ENCODE assay signal across 11 cellular contexts in genomic region chr12:9906888-9907287, GRCh38. TPM values are rescaled to one million over a fixed set of nuclear protein-coding genes. Genes with fewer than 3 reads are reported as not detected.
DNase-seq lines count a peak whose midpoint lies in the region; ATAC-seq and TF ChIP-seq lines count a peak whose summit lies in the region.
"Had no signal": no experiment of that assay in that cellular context is flagged by ENCODE, and none has a peak within 500 bp of the region (broad histone marks: within the 10 kb centered on the region; RNA-seq: fewer than 3 reads in every experiment).

No MANE protein-coding gene starts in this region.

- no peaks in the 10 kb centered on the region for H3K27me3 Mint-ChIP-seq in activated naive CD8-positive, alpha-beta T cell treated with anti-CD3 and anti-CD28 coated beads for 36 hours

- H3K27me3 ChIP-seq in smooth muscle cell (ENCODE audit: low read depth): no peaks in the 10 kb centered on the region
- no peaks in the 10 kb centered on the region for H3K27me3 ChIP-seq in aorta (ENCODE audit: control insufficient read depth in 1 of 2, insufficient read depth in 2 of 2, low read length in 1 of 2)
- H3K27me3 ChIP-seq: tibial nerve had no signal

- H3K9me3 ChIP-seq in smooth muscle cell (replicated peaks; ENCODE audit: low read depth): no peaks in the 10 kb centered on the region
- H3K9me3 ChIP-seq in aorta (ENCODE audit: control insufficient read depth, low read length): peaks cover 8% of the 10 kb centered on the region

- peaks cover 64% of the 10 kb centered on the region for H3K4me1 ChIP-seq in smooth muscle cell (ENCODE audit: low read depth)
- H3K4me1 ChIP-seq in aorta (ENCODE audit: control insufficient read depth in 1 of 2, insufficient read depth in 2 of 2, low read length in 2 of 2): no peaks in the 10 kb centered on the region
- H3K4me1 ChIP-seq: tibial nerve had no signal

- H3K36me3 ChIP-seq in smooth muscle cell (ENCODE audit: low read depth) (no peaks in the 10 kb centered on the region), aorta (ENCODE audit: control insufficient read depth in 1 of 2, insufficient read depth in 2 of 2, low read length in 1 of 2) (no peaks in the 10 kb centered on the region)
- H3K36me3 ChIP-seq: tibial nerve had no signal

- peak overlapping the region; percentile 59 for H3K4me3 Mint-ChIP-seq in activated naive CD8-positive, alpha-beta T cell treated with anti-CD3 and anti-CD28 coated beads for 36 hours

- intact Hi-C loops in sciatic nerve (cut with DNase I) (no loop called here), aorta (cut with DNase I) (no loop called here)

- H3K4me2 ChIP-seq in smooth muscle cell: peak overlapping the region; percentile 85

- peaks cover 27% of the 10 kb centered on the region for H3K4me1 Mint-ChIP-seq in activated naive CD8-positive, alpha-beta T cell treated with anti-CD3 and anti-CD28 coated beads for 36 hours

- no peak overlapping the region for H3K9ac ChIP-seq in smooth muscle cell (ENCODE audit: low read depth)

- WGBS in smooth muscle cell (ENCODE audit: low lambda C conversion rate): 33% methylated on average over 2 of the region's 2 CpGs
- WGBS in aorta, 2 donors: 77 to 80% methylated on average over 2 of the region's 2 CpGs

- peaks cover 15% of the 10 kb centered on the region for H3K79me2 ChIP-seq in smooth muscle cell (ENCODE audit: low read depth)

- no peak for ATAC-seq in GM19452 (IDR thresholded peaks at IDR 0.05; ENCODE audit: unreplicated experiment)
- no peak for ATAC-seq in sciatic nerve
- no peak for ATAC-seq in aorta (ENCODE audit: low FRiP score)

- H3K36me3 Mint-ChIP-seq in activated naive CD8-positive, alpha-beta T cell treated with anti-CD3 and anti-CD28 coated beads for 36 hours: peaks cover 44% of the 10 kb centered on the region

- no peak for TF ChIP-seq CTCF in smooth muscle cell (IDR thresholded peaks at IDR 0.05; ENCODE audit: borderline replicate concordance, insufficient read depth, poor library complexity, severe bottlenecking)

- H3F3A ChIP-seq in smooth muscle cell (ENCODE audit: low read depth): peaks cover 9% of the 10 kb centered on the region

- peaks cover 29% of the 10 kb centered on the region for H4K20me1 ChIP-seq in smooth muscle cell (ENCODE audit: low read depth)

- peak overlapping the region; percentile 97 for H3K27ac ChIP-seq in smooth muscle cell (ENCODE audit: low read depth)
- H3K27ac ChIP-seq in aorta (ENCODE audit: low read depth in 1 of 2, low read length in 2 of 2): no peak overlapping the region
- H3K27ac ChIP-seq: tibial nerve had no signal

- H3K27ac Mint-ChIP-seq in activated naive CD8-positive, alpha-beta T cell treated with anti-CD3 and anti-CD28 coated beads for 36 hours: peak overlapping the region; percentile 82

- no peak overlapping the region for H2AFZ ChIP-seq in smooth muscle cell (ENCODE audit: low read depth)

- H3K4me3 ChIP-seq in smooth muscle cell (peak overlapping the region; percentile 17), aorta (ENCODE audit: low read length in 2 of 2) (no peak overlapping the region)
- H3K4me3 ChIP-seq: tibial nerve had no signal

- DNase-seq in Kasumi-1 (lab: John Stamatoyannopoulos, UW) (peak; percentile 8 to 16), T-helper 22 cell (ENCODE audit: low read depth) (peak; percentile 4), smooth muscle cell (lab: John Stamatoyannopoulos, UW; ENCODE audit: unreplicated experiment) (no peak), dermis blood vessel endothelial cell (no peak), sciatic nerve (ENCODE audit: low spot score) (no peak), aorta (no peak)
- DNase-seq in activated naive CD8-positive, alpha-beta T cell treated with anti-CD3 and anti-CD28 coated beads for 36 hours: peak; percentile 20
- DNase-seq: NCI-H524 treated with DMSO at 0.1 percent for 48 hours had no signal

- peaks cover 53% of the 10 kb centered on the region for H3K9me3 Mint-ChIP-seq in activated naive CD8-positive, alpha-beta T cell treated with anti-CD3 and anti-CD28 coated beads for 36 hours

RNA-seq across cellular contexts. Expression of gene CLEC2A, which starts 25.3 kb away (rescaled TPM):
- not detected for total RNA-seq in activated naive CD8-positive, alpha-beta T cell treated with anti-CD3 and anti-CD28 coated beads for 36 hours
- total RNA-seq in smooth muscle cell (not detected in 2 replicates), dermis blood vessel endothelial cell (not detected in 2 replicates), sciatic nerve (not detected), aorta (not detected)
- polyA plus RNA-seq in smooth muscle cell (0.67 and 1.7 TPM in 2 replicates), aorta (not detected)
- total RNA-seq: HT1080, tibial nerve had no signal

RNA-seq across cellular contexts. Expression of gene KLRF2, which starts 25.6 kb away (rescaled TPM):
- not detected for total RNA-seq in activated naive CD8-positive, alpha-beta T cell treated with anti-CD3 and anti-CD28 coated beads for 36 hours
- total RNA-seq in smooth muscle cell (not detected in 2 replicates), dermis blood vessel endothelial cell (not detected in 2 replicates), sciatic nerve (not detected), aorta (not detected)
- polyA plus RNA-seq in smooth muscle cell (0.43 TPM in 1 of 2 replicates, not detected in the other), aorta (not detected)
- total RNA-seq: HT1080, tibial nerve had no signal

RNA-seq across cellular contexts. Expression of gene CLEC2B, which starts 37.7 kb away (rescaled TPM):
- total RNA-seq in activated naive CD8-positive, alpha-beta T cell treated with anti-CD3 and anti-CD28 coated beads for 36 hours: 10 to 100 TPM; 21.1 to 25.6 TPM
- total RNA-seq in smooth muscle cell (13.6 and 14.0 TPM in 2 replicates), dermis blood vessel endothelial cell (39.9 and 78.8 TPM in 2 replicates), sciatic nerve (32.6 TPM), aorta (10 to 100 TPM; 10.5 to 23.3 TPM)
- polyA plus RNA-seq in smooth muscle cell (8.0 and 12.0 TPM in 2 replicates), aorta (10 to 100 TPM in 1 of 2 donors, 1 to 10 TPM in 1; 1.2 to 10.9 TPM)

Comparison
In these comparisons a context has a peak if more than half of its experiments do, and no peak if none do; other contexts are left out.
1. DNase-seq: peak in Kasumi-1 (2 of 2), T-helper 22 cell (single experiment) and activated naive CD8-positive, alpha-beta T cell treated with anti-CD3 and anti-CD28 coated beads for 36 hours (single experiment); none in smooth muscle cell (single experiment), dermis blood vessel endothelial cell (single experiment), sciatic nerve (single experiment) and aorta (0 of 2).